Comparison of ENCODE assay signal across 18 cellular contexts in genomic region chr2:41729800-41730364, GRCh38.
"Had no signal": no experiment of that assay in that cellular context is flagged by ENCODE, and none has a peak within 500 bp of the region (broad histone marks: within the 10 kb centered on the region; RNA-seq: fewer than 3 reads in every experiment).

No MANE protein-coding gene starts in this region.

- ATAC-seq: esophagus mucosa; gastroesophageal sphincter; heart right ventricle; naive thymus-derived CD8-positive, alpha-beta T cell had no signal

- H3K4me3 ChIP-seq: gastroesophageal sphincter, heart right ventricle, right atrium auricular region, stomach, thoracic aorta had no signal

- H3K27ac Mint-ChIP-seq: activated naive CD4-positive, alpha-beta T cell treated with anti-CD3 and anti-CD28 coated beads, Interleukin-2, amount 50 U/mL, for 24 hours; naive thymus-derived CD8-positive, alpha-beta T cell; progenitor cell of endocrine pancreas had no signal

- H3K36me3 ChIP-seq: gastroesophageal sphincter, heart right ventricle, right atrium auricular region, stomach, thoracic aorta had no signal

- DNase-seq: activated CD4-positive, alpha-beta T cell treated with anti-CD3 and anti-CD28 coated beads, Interleukin-2, amount 50 U/mL, for 4 hours; activated CD4-positive, CD25-positive, alpha-beta regulatory T cell treated with anti-CD3 and anti-CD28 coated beads, Interleukin-2, amount 50 U/mL, for 72 hours; activated gamma-delta T cell; cerebellar nuclear complex; cortex of kidney; heart right ventricle; mesenchymal stem cell; naive thymus-derived CD8-positive, alpha-beta T cell; stimulated activated CD4-positive, alpha-beta T cell treated with anti-CD3 and anti-CD28 coated beads, Interleukin-2, amount 100 ng/mL, for 24 hours; stomach; T1000 had no signal

- H3K27ac ChIP-seq: gastroesophageal sphincter, heart right ventricle, right atrium auricular region, stomach, thoracic aorta had no signal

- H3K9me3 Mint-ChIP-seq: activated naive CD4-positive, alpha-beta T cell treated with anti-CD3 and anti-CD28 coated beads, Interleukin-2, amount 50 U/mL, for 24 hours; naive thymus-derived CD8-positive, alpha-beta T cell had no signal

- H3K4me1 ChIP-seq: gastroesophageal sphincter, stomach had no signal

- H3K9me3 ChIP-seq: gastroesophageal sphincter, heart right ventricle, right atrium auricular region, stomach, thoracic aorta had no signal

- H3K4me1 Mint-ChIP-seq: activated naive CD4-positive, alpha-beta T cell treated with anti-CD3 and anti-CD28 coated beads, Interleukin-2, amount 50 U/mL, for 24 hours; naive thymus-derived CD8-positive, alpha-beta T cell had no signal

- H3K36me3 Mint-ChIP-seq: activated naive CD4-positive, alpha-beta T cell treated with anti-CD3 and anti-CD28 coated beads, Interleukin-2, amount 50 U/mL, for 24 hours; naive thymus-derived CD8-positive, alpha-beta T cell had no signal

- H3K27me3 ChIP-seq: gastroesophageal sphincter, heart right ventricle, right atrium auricular region, stomach had no signal

- FAIRE-seq: bronchial epithelial cell had no signal

- H3K4me3 Mint-ChIP-seq: activated naive CD4-positive, alpha-beta T cell treated with anti-CD3 and anti-CD28 coated beads, Interleukin-2, amount 50 U/mL, for 24 hours; naive thymus-derived CD8-positive, alpha-beta T cell had no signal
